Comparison of ENCODE assay signal across 38 cellular contexts in the genomic region with DNA sequence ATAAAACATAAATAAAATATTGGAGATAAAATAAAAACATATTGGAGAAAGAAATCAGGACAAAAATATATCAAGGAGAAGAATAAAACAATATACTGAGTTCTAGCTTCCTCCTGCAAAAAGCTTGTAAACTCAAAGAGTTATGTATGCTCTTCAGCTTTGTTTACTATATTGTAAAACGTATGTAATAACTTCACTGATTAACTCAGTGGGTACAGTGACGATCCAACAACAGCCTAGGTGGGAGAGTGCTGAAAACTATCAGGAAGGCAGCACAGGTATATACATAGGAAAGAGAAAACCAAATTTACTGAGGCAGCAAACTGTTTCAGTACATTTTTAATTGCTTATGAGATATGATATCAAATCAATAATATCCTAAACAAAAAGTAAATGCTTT. TPM values are rescaled to one million over a fixed set of nuclear protein-coding genes. Genes with fewer than 3 reads are reported as not detected.
"Had no signal": no experiment of that assay in that cellular context is flagged by ENCODE, and none has a peak within 500 bp of the region (broad histone marks: within the 10 kb centered on the region; RNA-seq: fewer than 3 reads in every experiment).

No MANE protein-coding gene starts in this region.

- H3K4me1 ChIP-seq: ascending aorta had no signal

- H3K9me3 ChIP-seq: ascending aorta had no signal

- ATAC-seq: activated CD4-positive, alpha-beta T cell treated with anti-CD3 and anti-CD28 coated beads for 36 hours; activated CD4-positive, CD25-positive, alpha-beta regulatory T cell treated with anti-CD3 and anti-CD28 coated beads, Interleukin-2, amount 50 U/mL, for 24 hours; activated CD8-positive, alpha-beta memory T cell treated with anti-CD3 and anti-CD28 coated beads, Interleukin-2, amount 10 ng/mL, durations not matched to agents 7 days and 5 days; activated CD8-positive, alpha-beta T cell treated with anti-CD3 and anti-CD28 coated beads, Interleukin-2, amount 10 ng/mL, durations not matched to agents 7 days and 5 days; activated naive CD8-positive, alpha-beta T cell treated with anti-CD3 and anti-CD28 coated beads, Interleukin-2, amount 50 U/mL, for 24 hours had no signal

- DNase-seq: activated CD4-positive, alpha-beta memory T cell treated with anti-CD3 and anti-CD28 coated beads, Interleukin-2, amount 10 ng/mL, durations not matched to agents 7 days and 5 days; activated CD4-positive, alpha-beta T cell treated with anti-CD3 and anti-CD28 coated beads for 1 hour; activated CD4-positive, alpha-beta T cell treated with anti-CD3 and anti-CD28 coated beads for 36 hours; activated CD4-positive, alpha-beta T cell treated with anti-CD3 and anti-CD28 coated beads for 48 hours; activated CD4-positive, alpha-beta T cell treated with anti-CD3 and anti-CD28 coated beads, Interleukin-2, amount 10 ng/mL, durations not matched to agents 7 days and 5 days; activated CD4-positive, alpha-beta T cell treated with anti-CD3 and anti-CD28 coated beads, Interleukin-2, amount 50 U/mL, for 48 hours; activated CD4-positive, CD25-positive, alpha-beta regulatory T cell; activated CD8-positive, alpha-beta memory T cell treated with anti-CD3 and anti-CD28 coated beads for 24 hours; activated CD8-positive, alpha-beta memory T cell treated with anti-CD3 and anti-CD28 coated beads, Interleukin-2, amount 10 ng/mL, durations not matched to agents 7 days and 5 days; activated CD8-positive, alpha-beta memory T cell treated with anti-CD3 and anti-CD28 coated beads, Interleukin-2, amount 50 U/mL, for 48 hours; activated CD8-positive, alpha-beta T cell treated with anti-CD3 and anti-CD28 coated beads, Interleukin-2, amount 10 ng/mL, durations not matched to agents 7 days and 5 days; activated effector memory CD4-positive, alpha-beta T cell treated with Interleukin-2 at 50 U/mL for 16 hours; activated gamma-delta T cell; activated naive CD4-positive, alpha-beta T cell treated with anti-CD3 and anti-CD28 coated beads, Interleukin-2, amount 10 ng/mL, durations not matched to agents 7 days and 5 days; activated naive CD4-positive, alpha-beta T cell treated with Interleukin-2 at 50 U/mL for 16 hours; activated naive CD8-positive, alpha-beta T cell treated with anti-CD3 and anti-CD28 coated beads, Interleukin-2, amount 10 ng/mL, durations not matched to agents 7 days and 5 days; activated naive CD8-positive, alpha-beta T cell treated with anti-CD3 and anti-CD28 coated beads, Interleukin-2, amount 50 U/mL, for 24 hours; activated T-cell treated with anti-CD3 and anti-CD28 coated beads, Interleukin-2, amount 50 U/mL, for 24 hours; activated T-cell treated with anti-CD3 and anti-CD28 coated beads, Interleukin-2, amount 50 U/mL, for 48 hours; amygdala; anterior cingulate cortex; caudate nucleus; cerebellar nuclear complex; T-helper 1 cell; T-helper 2 cell; T-helper 9 cell had no signal

- FAIRE-seq: bronchial epithelial cell had no signal

- H3K36me3 ChIP-seq: ascending aorta had no signal

- H3K27ac Mint-ChIP-seq: activated CD4-positive, alpha-beta memory T cell treated with anti-CD3 and anti-CD28 coated beads, Interleukin-2, amount 10 ng/mL, durations not matched to agents 7 days and 5 days; activated CD4-positive, alpha-beta T cell treated with anti-CD3 and anti-CD28 coated beads for 36 hours; activated CD4-positive, alpha-beta T cell treated with anti-CD3 and anti-CD28 coated beads, Interleukin-2, amount 10 ng/mL, durations not matched to agents 7 days and 5 days; activated CD8-positive, alpha-beta memory T cell treated with anti-CD3 and anti-CD28 coated beads, Interleukin-2, amount 10 ng/mL, durations not matched to agents 7 days and 5 days; activated CD8-positive, alpha-beta T cell treated with anti-CD3 and anti-CD28 coated beads, Interleukin-2, amount 10 ng/mL, durations not matched to agents 7 days and 5 days; activated naive CD4-positive, alpha-beta T cell treated with anti-CD3 and anti-CD28 coated beads, Interleukin-2, amount 10 ng/mL, durations not matched to agents 7 days and 5 days; activated naive CD4-positive, alpha-beta T cell treated with anti-CD3 and anti-CD28 coated beads, Interleukin-2, amount 50 U/mL, for 24 hours; activated naive CD8-positive, alpha-beta T cell; activated naive CD8-positive, alpha-beta T cell treated with anti-CD3 and anti-CD28 coated beads, Interleukin-2, amount 10 ng/mL, durations not matched to agents 7 days and 5 days; activated naive CD8-positive, alpha-beta T cell treated with anti-CD3 and anti-CD28 coated beads, Interleukin-2, amount 50 U/mL, for 24 hours; activated T-cell treated with anti-CD3 and anti-CD28 coated beads, Interleukin-2, amount 50 U/mL, for 24 hours; activated T-helper 2 cell treated with anti-CD3 and anti-CD28 coated beads, Interferon-gamma antibody, Interleukin-2, Interleukin-4, amounts not matched to agents 10 μg/mL and 5 μg/mL and 100 μg/mL, durations not matched to agents 14 hours and 24 hours and 36 hours; brain; T-helper 1 cell treated with Interleukin-12 subunit alpha and Interleukin-12 subunit beta and Interleukin-4 antibody, amounts not matched to agents 30 μg/mL and 1 μg/mL, for 36 hours; T-helper 2 cell treated with Interferon-gamma antibody and Interleukin-4, amounts not matched to agents 5 μg/mL and 100 μg/mL, for 36 hours had no signal

- H3K4me3 ChIP-seq: ascending aorta, cardiac muscle cell had no signal

- H3K4me1 Mint-ChIP-seq: activated CD4-positive, alpha-beta memory T cell treated with anti-CD3 and anti-CD28 coated beads, Interleukin-2, amount 10 ng/mL, durations not matched to agents 7 days and 5 days; activated CD4-positive, alpha-beta T cell treated with anti-CD3 and anti-CD28 coated beads for 36 hours; activated CD4-positive, alpha-beta T cell treated with anti-CD3 and anti-CD28 coated beads, Interleukin-2, amount 10 ng/mL, durations not matched to agents 7 days and 5 days; activated CD8-positive, alpha-beta memory T cell treated with anti-CD3 and anti-CD28 coated beads, Interleukin-2, amount 10 ng/mL, durations not matched to agents 7 days and 5 days; activated naive CD4-positive, alpha-beta T cell treated with anti-CD3 and anti-CD28 coated beads, Interleukin-2, amount 10 ng/mL, durations not matched to agents 7 days and 5 days; activated naive CD4-positive, alpha-beta T cell treated with anti-CD3 and anti-CD28 coated beads, Interleukin-2, amount 50 U/mL, for 24 hours; activated naive CD8-positive, alpha-beta T cell treated with anti-CD3 and anti-CD28 coated beads, Interleukin-2, amount 10 ng/mL, durations not matched to agents 7 days and 5 days; activated naive CD8-positive, alpha-beta T cell treated with anti-CD3 and anti-CD28 coated beads, Interleukin-2, amount 50 U/mL, for 24 hours; central memory CD8-positive, alpha-beta T cell had no signal

- H3K27ac ChIP-seq: ascending aorta, cardiac muscle cell, VCaP had no signal

- H3K27me3 ChIP-seq: ascending aorta, cardiac muscle cell had no signal

- H3K9me3 Mint-ChIP-seq: activated CD4-positive, alpha-beta memory T cell treated with anti-CD3 and anti-CD28 coated beads, Interleukin-2, amount 10 ng/mL, durations not matched to agents 7 days and 5 days; activated CD4-positive, alpha-beta T cell treated with anti-CD3 and anti-CD28 coated beads, Interleukin-2, amount 10 ng/mL, durations not matched to agents 7 days and 5 days; activated naive CD4-positive, alpha-beta T cell treated with anti-CD3 and anti-CD28 coated beads, Interleukin-2, amount 10 ng/mL, durations not matched to agents 7 days and 5 days; activated naive CD4-positive, alpha-beta T cell treated with anti-CD3 and anti-CD28 coated beads, Interleukin-2, amount 50 U/mL, for 24 hours; activated naive CD8-positive, alpha-beta T cell treated with anti-CD3 and anti-CD28 coated beads, Interleukin-2, amount 50 U/mL, for 24 hours; T-helper 1 cell treated with Interleukin-12 subunit alpha and Interleukin-12 subunit beta and Interleukin-4 antibody, amounts not matched to agents 30 μg/mL and 1 μg/mL, for 36 hours had no signal

- H3K4me3 Mint-ChIP-seq: activated CD4-positive, alpha-beta memory T cell treated with anti-CD3 and anti-CD28 coated beads, Interleukin-2, amount 10 ng/mL, durations not matched to agents 7 days and 5 days; activated CD4-positive, alpha-beta T cell treated with anti-CD3 and anti-CD28 coated beads for 36 hours; activated CD4-positive, alpha-beta T cell treated with anti-CD3 and anti-CD28 coated beads, Interleukin-2, amount 10 ng/mL, durations not matched to agents 7 days and 5 days; activated CD8-positive, alpha-beta memory T cell treated with anti-CD3 and anti-CD28 coated beads, Interleukin-2, amount 10 ng/mL, durations not matched to agents 7 days and 5 days; activated CD8-positive, alpha-beta T cell treated with anti-CD3 and anti-CD28 coated beads, Interleukin-2, amount 10 ng/mL, durations not matched to agents 7 days and 5 days; activated naive CD4-positive, alpha-beta T cell treated with anti-CD3 and anti-CD28 coated beads, Interleukin-2, amount 10 ng/mL, durations not matched to agents 7 days and 5 days; activated naive CD4-positive, alpha-beta T cell treated with anti-CD3 and anti-CD28 coated beads, Interleukin-2, amount 50 U/mL, for 24 hours; activated naive CD8-positive, alpha-beta T cell; activated naive CD8-positive, alpha-beta T cell treated with anti-CD3 and anti-CD28 coated beads, Interleukin-2, amount 10 ng/mL, durations not matched to agents 7 days and 5 days; activated naive CD8-positive, alpha-beta T cell treated with anti-CD3 and anti-CD28 coated beads, Interleukin-2, amount 50 U/mL, for 24 hours; activated T-cell treated with anti-CD3 and anti-CD28 coated beads, Interleukin-2, amount 50 U/mL, for 24 hours; brain; central memory CD8-positive, alpha-beta T cell; T-helper 1 cell treated with Interleukin-12 subunit alpha and Interleukin-12 subunit beta and Interleukin-4 antibody, amounts not matched to agents 30 μg/mL and 1 μg/mL, for 36 hours; T-helper 2 cell treated with Interferon-gamma antibody and Interleukin-4, amounts not matched to agents 5 μg/mL and 100 μg/mL, for 36 hours had no signal

- H3K36me3 Mint-ChIP-seq: activated CD8-positive, alpha-beta memory T cell treated with anti-CD3 and anti-CD28 coated beads, Interleukin-2, amount 10 ng/mL, durations not matched to agents 7 days and 5 days; activated naive CD4-positive, alpha-beta T cell treated with anti-CD3 and anti-CD28 coated beads, Interleukin-2, amount 10 ng/mL, durations not matched to agents 7 days and 5 days; activated naive CD4-positive, alpha-beta T cell treated with anti-CD3 and anti-CD28 coated beads, Interleukin-2, amount 50 U/mL, for 24 hours; activated naive CD8-positive, alpha-beta T cell; activated naive CD8-positive, alpha-beta T cell treated with anti-CD3 and anti-CD28 coated beads, Interleukin-2, amount 10 ng/mL, durations not matched to agents 7 days and 5 days; brain had no signal

- H3K27me3 Mint-ChIP-seq: activated CD4-positive, alpha-beta memory T cell treated with anti-CD3 and anti-CD28 coated beads, Interleukin-2, amount 10 ng/mL, durations not matched to agents 7 days and 5 days; activated CD8-positive, alpha-beta memory T cell treated with anti-CD3 and anti-CD28 coated beads, Interleukin-2, amount 10 ng/mL, durations not matched to agents 7 days and 5 days; activated naive CD4-positive, alpha-beta T cell treated with anti-CD3 and anti-CD28 coated beads, Interleukin-2, amount 10 ng/mL, durations not matched to agents 7 days and 5 days; activated naive CD8-positive, alpha-beta T cell treated with anti-CD3 and anti-CD28 coated beads, Interleukin-2, amount 10 ng/mL, durations not matched to agents 7 days and 5 days; activated T-cell treated with anti-CD3 and anti-CD28 coated beads, Interleukin-2, amount 50 U/mL, for 24 hours had no signal

RNA-seq across cellular contexts. Expression of gene DSC2, which starts 8.3 kb away (rescaled TPM):
- total RNA-seq: activated CD4-positive, alpha-beta memory T cell treated with anti-CD3 and anti-CD28 coated beads, Interleukin-2, amount 10 ng/mL, durations not matched to agents 7 days and 5 days; activated CD4-positive, alpha-beta T cell treated with anti-CD3 and anti-CD28 coated beads, Interleukin-2, amount 10 ng/mL, durations not matched to agents 7 days and 5 days; activated CD8-positive, alpha-beta memory T cell treated with anti-CD3 and anti-CD28 coated beads, Interleukin-2, amount 10 ng/mL, durations not matched to agents 7 days and 5 days; activated CD8-positive, alpha-beta T cell treated with anti-CD3 and anti-CD28 coated beads, Interleukin-2, amount 10 ng/mL, durations not matched to agents 7 days and 5 days; activated naive CD8-positive, alpha-beta T cell treated with anti-CD3 and anti-CD28 coated beads, Interleukin-2, amount 10 ng/mL, durations not matched to agents 7 days and 5 days; activated T-helper 2 cell treated with anti-CD3 and anti-CD28 coated beads, Interferon-gamma antibody, Interleukin-2, Interleukin-4, amounts not matched to agents 10 μg/mL and 5 μg/mL and 100 μg/mL, durations not matched to agents 14 hours and 24 hours and 36 hours had no signal

RNA-seq across cellular contexts. Expression of gene DSC3, which starts 51.3 kb away (rescaled TPM):
- total RNA-seq: activated CD4-positive, alpha-beta memory T cell treated with anti-CD3 and anti-CD28 coated beads, Interleukin-2, amount 10 ng/mL, durations not matched to agents 7 days and 5 days; activated CD4-positive, alpha-beta T cell treated with anti-CD3 and anti-CD28 coated beads, Interleukin-2, amount 10 ng/mL, durations not matched to agents 7 days and 5 days; activated CD8-positive, alpha-beta memory T cell treated with anti-CD3 and anti-CD28 coated beads, Interleukin-2, amount 10 ng/mL, durations not matched to agents 7 days and 5 days; activated CD8-positive, alpha-beta T cell treated with anti-CD3 and anti-CD28 coated beads, Interleukin-2, amount 10 ng/mL, durations not matched to agents 7 days and 5 days; activated naive CD8-positive, alpha-beta T cell treated with anti-CD3 and anti-CD28 coated beads, Interleukin-2, amount 10 ng/mL, durations not matched to agents 7 days and 5 days; activated T-helper 2 cell treated with anti-CD3 and anti-CD28 coated beads, Interferon-gamma antibody, Interleukin-2, Interleukin-4, amounts not matched to agents 10 μg/mL and 5 μg/mL and 100 μg/mL, durations not matched to agents 14 hours and 24 hours and 36 hours had no signal
